Comparison of ENCODE assay signal across 16 cellular contexts in the genomic region with DNA sequence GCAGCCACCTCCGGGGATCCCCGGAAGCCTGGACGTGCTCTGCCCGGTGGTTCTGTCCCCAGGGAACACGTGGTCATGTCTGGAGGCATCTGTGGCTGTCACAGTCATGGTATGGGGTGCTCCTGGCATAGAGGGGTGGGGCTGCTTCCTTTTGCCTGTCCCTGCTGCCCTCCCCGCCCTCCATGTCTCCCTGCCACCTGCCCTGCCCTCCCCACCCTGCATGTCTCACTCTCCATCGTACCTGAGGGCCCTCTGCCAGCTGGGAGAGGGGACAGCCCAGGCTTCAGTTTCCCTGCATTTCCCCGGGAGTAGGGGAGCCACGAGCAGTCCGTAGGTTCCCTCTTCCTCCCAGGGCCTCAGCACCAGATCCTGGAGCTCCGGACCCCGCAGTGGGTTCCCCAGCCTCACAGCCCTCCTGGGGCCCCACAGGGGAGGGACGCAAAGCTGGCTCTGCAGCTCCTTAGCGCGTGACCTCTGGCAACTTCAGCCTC.
A peak's percentile ranks its signal among the peaks of the same experiment; 100 is the strongest.
DNase-seq lines count a peak whose midpoint lies in the region; ATAC-seq and TF ChIP-seq lines count a peak whose summit lies in the region.
"Had no signal": no experiment of that assay in that cellular context is flagged by ENCODE, and none has a peak within 500 bp of the region (broad histone marks: within the 10 kb centered on the region; RNA-seq: fewer than 3 reads in every experiment).

No MANE protein-coding gene starts in this region.

- no peak overlapping the region for H2BK12ac ChIP-seq in neuronal stem cell (ENCODE audit: low read length)

- no peak for ATAC-seq in WTC11
- no peak for ATAC-seq in heart left ventricle
- ATAC-seq in HG02938 (IDR thresholded peaks at IDR 0.05; ENCODE audit: unreplicated experiment) = no peak
- no peak for ATAC-seq in activated T-helper 17 cell treated with anti-CD3 and anti-CD28 coated beads, Interleukin-2, amount 50 U/mL, for 72 hours (replicated peaks)

- 23 to 61% (median 51%) methylated on average over 6 to 15 of the region's 15 CpGs for WGBS in heart left ventricle, 4 donors
- WGBS in neuronal stem cell (ENCODE audit: extremely low coverage in 2 of 2, insufficient read length in 2 of 2, insufficient replicate concordance in 1 of 2), 2 donors = no CpG with 5 or more reads among the region's 15 CpGs

- no peak overlapping the region for H4K8ac ChIP-seq in neuronal stem cell (ENCODE audit: low read depth, low read length)

- peak overlapping the region; percentile 86 for H2AK5ac ChIP-seq in neuronal stem cell (ENCODE audit: low read depth, low read length)

- peaks cover 10% of the 10 kb centered on the region for H3K4me1 Mint-ChIP-seq in WTC11
- H3K4me1 Mint-ChIP-seq in activated T-helper 17 cell treated with anti-CD3 and anti-CD28 coated beads, Interleukin-2, amount 50 U/mL, for 72 hours = no peaks in the 10 kb centered on the region
- H3K4me1 Mint-ChIP-seq: activated CD4-positive, alpha-beta T cell treated with anti-CD3 and anti-CD28 coated beads, Interleukin-2, amount 10 ng/mL, durations not matched to agents 7 days and 5 days; B cell had no signal

- H3K4me1 ChIP-seq in heart left ventricle (peaks cover 0 to 35% (median 11%) of the 10 kb centered on the region in 12 donors), neuronal stem cell (ENCODE audit: control insufficient read depth in 2 of 2, insufficient read depth in 1 of 2, low read depth in 1 of 2, low read length in 2 of 2) (peaks cover 6 to 23% of the 10 kb centered on the region in 2 donors), tibial artery (peaks cover 0 to 46% (median 37%) of the 10 kb centered on the region in 4 donors)

- peak overlapping the region; percentile 83 for H3K18ac ChIP-seq in neuronal stem cell (ENCODE audit: low read length)

- peaks cover 9% of the 10 kb centered on the region for H3K9me3 Mint-ChIP-seq in WTC11
- no peaks in the 10 kb centered on the region for H3K9me3 Mint-ChIP-seq in activated T-helper 17 cell treated with anti-CD3 and anti-CD28 coated beads, Interleukin-2, amount 50 U/mL, for 72 hours

- H3K27me3 ChIP-seq in heart left ventricle (no peaks in the 10 kb centered on the region), neuronal stem cell (ENCODE audit: control insufficient read depth in 3 of 3, insufficient read depth in 3 of 3, low read depth in 1 of 3, low read length in 3 of 3) (peaks cover 0 to 16% (median 0%) of the 10 kb centered on the region in 3 experiments), tibial artery (no peaks in the 10 kb centered on the region)

- H3K4me3 Mint-ChIP-seq in WTC11 = no peak overlapping the region
- no peak overlapping the region for H3K4me3 Mint-ChIP-seq in activated T-helper 17 cell treated with anti-CD3 and anti-CD28 coated beads, Interleukin-2, amount 50 U/mL, for 72 hours
- H3K4me3 Mint-ChIP-seq: activated CD4-positive, alpha-beta T cell treated with anti-CD3 and anti-CD28 coated beads, Interleukin-2, amount 10 ng/mL, durations not matched to agents 7 days and 5 days; activated naive CD8-positive, alpha-beta T cell; B cell had no signal

- no peak for TF ChIP-seq POLR2A in heart left ventricle (IDR thresholded peaks at IDR 0.05)

- H3K79me1 ChIP-seq in neuronal stem cell (ENCODE audit: low read depth, low read length) = no peaks in the 10 kb centered on the region

- no peaks in the 10 kb centered on the region for H3K36me3 Mint-ChIP-seq in WTC11
- H3K36me3 Mint-ChIP-seq in activated T-helper 17 cell treated with anti-CD3 and anti-CD28 coated beads, Interleukin-2, amount 50 U/mL, for 72 hours (ENCODE audit: low read depth) = no peaks in the 10 kb centered on the region
- H3K36me3 Mint-ChIP-seq: activated naive CD8-positive, alpha-beta T cell had no signal

- H3K27ac ChIP-seq in heart left ventricle (peak overlapping the region in 11 of 12 donors; percentile 16 to 87 (median 58)), neuronal stem cell (replicated peaks; ENCODE audit: low read length) (no peak overlapping the region), tibial artery (peak overlapping the region; percentile 87 to 90)
- H3K27ac ChIP-seq: KMS-11 had no signal

- peak overlapping the region; percentile 71 for H2BK15ac ChIP-seq in neuronal stem cell (ENCODE audit: low read length)

- H3K36me3 ChIP-seq in heart left ventricle (no peaks in the 10 kb centered on the region), neuronal stem cell (replicated peaks in 1 of 2; ENCODE audit: control insufficient read depth in 2 of 2, insufficient read depth in 2 of 2, low read length in 2 of 2) (no peaks in the 10 kb centered on the region), tibial artery (no peaks in the 10 kb centered on the region)
- H3K36me3 ChIP-seq: gastrocnemius medialis had no signal

- no peak overlapping the region for H4K91ac ChIP-seq in neuronal stem cell (ENCODE audit: low read depth, low read length, poor library complexity)

- intact Hi-C loops in heart left ventricle (cut with DNase I) = no loop called here
- intact Hi-C loops in tibial artery (cut with DNase I; ENCODE audit: low total_unique reads) = loop anchor here (5.0 to 10.0 kb wide), 3 partner anchors 48 to 525 kb away; a partner anchor contains a TSS

- H3K9ac ChIP-seq in neuronal stem cell (ENCODE audit: low read depth, low read length, poor library complexity) = no peak overlapping the region
- H3K9ac ChIP-seq: KMS-11 had no signal

- no peak overlapping the region for H2AFZ ChIP-seq in neuronal stem cell (ENCODE audit: low read length)

- DNase-seq in WTC11 (ENCODE audit: low spot score) (peak; percentile 7), heart left ventricle (peak in 3 of 5 donors; percentile 47 to 60 (median 51)), neuronal stem cell (ENCODE audit: low spot score) (no peak), tibial artery (no peak), Kasumi-1 (lab: John Stamatoyannopoulos, UW) (no peak), iPS-NIHi11 (ENCODE audit: low spot score) (no peak)
- DNase-seq: activated CD4-positive, alpha-beta T cell treated with anti-CD3 and anti-CD28 coated beads, Interleukin-2, amount 10 ng/mL, durations not matched to agents 7 days and 5 days; NCI-H1417 treated with DMSO at 0.1 percent for 48 hours; NCI-H345; stimulated activated CD4-positive, alpha-beta T cell treated with anti-CD3 and anti-CD28 coated beads, Interleukin-15, amount 100 ng/mL, for 24 hours had no signal

- TF ChIP-seq CTCF in WTC11 (IDR thresholded peaks at IDR 0.05) = no peak
- TF ChIP-seq CTCF in heart left ventricle (IDR thresholded peaks at IDR 0.05) = no peak
- no peak for TF ChIP-seq CTCF in tibial artery (IDR thresholded peaks at IDR 0.05)

- H3K9me3 ChIP-seq in heart left ventricle (peaks cover 0 to 23% (median 0%) of the 10 kb centered on the region in 12 donors), neuronal stem cell (replicated peaks in 1 of 2; ENCODE audit: control insufficient read depth in 2 of 2, insufficient read depth in 1 of 2, low read depth in 1 of 2, low read length in 2 of 2) (no peaks in the 10 kb centered on the region), tibial artery (peaks cover 0 to 3% (median 0%) of the 10 kb centered on the region in 3 donors)
- H3K9me3 ChIP-seq: gastrocnemius medialis had no signal

- H2BK5ac ChIP-seq in neuronal stem cell (ENCODE audit: low read length) = peak overlapping the region; percentile 54

- no peak overlapping the region for H2BK120ac ChIP-seq in neuronal stem cell (ENCODE audit: low read depth, low read length)

- H3K4me2 ChIP-seq in neuronal stem cell (ENCODE audit: insufficient read depth, low read length, poor library complexity, severe bottlenecking) = no peak overlapping the region
- H3K4me2 ChIP-seq: KMS-11 had no signal

- CTCF ChIA-PET in WTC11 (lab: Charles Lee) = interaction anchor here (0.5 to 0.6 kb wide), 2 partner anchors 38 to 70 kb away, joined by 3 to 5 read pairs; no protein-coding TSS in a partner anchor

- H3K27ac Mint-ChIP-seq in WTC11 = no peak overlapping the region
- no peak overlapping the region for H3K27ac Mint-ChIP-seq in activated T-helper 17 cell treated with anti-CD3 and anti-CD28 coated beads, Interleukin-2, amount 50 U/mL, for 72 hours
- H3K27ac Mint-ChIP-seq: activated CD4-positive, alpha-beta T cell treated with anti-CD3 and anti-CD28 coated beads, Interleukin-2, amount 10 ng/mL, durations not matched to agents 7 days and 5 days; activated naive CD8-positive, alpha-beta T cell; B cell had no signal

- H3K27me3 Mint-ChIP-seq in WTC11 (ENCODE audit: low read depth) = peaks cover 6% of the 10 kb centered on the region
- peaks cover 8% of the 10 kb centered on the region for H3K27me3 Mint-ChIP-seq in activated T-helper 17 cell treated with anti-CD3 and anti-CD28 coated beads, Interleukin-2, amount 50 U/mL, for 72 hours
- H3K27me3 Mint-ChIP-seq: B cell had no signal

- POLR2A ChIA-PET in WTC11 (lab: Charles Lee) = interaction anchor here (0.7 kb wide), 1 partner anchor 117 kb away, joined by 5 read pairs; no protein-coding TSS in a partner anchor

- H3K23ac ChIP-seq in neuronal stem cell (ENCODE audit: low read depth, low read length, poor library complexity) = peak overlapping the region; percentile 46

- H3K4me3 ChIP-seq in heart left ventricle (no peak overlapping the region), neuronal stem cell (ENCODE audit: low read length in 2 of 2) (no peak overlapping the region), tibial artery (peak overlapping the region in 1 of 2 donors; percentile 22)
- H3K4me3 ChIP-seq: gastrocnemius medialis had no signal

- H3K4ac ChIP-seq in neuronal stem cell (ENCODE audit: low read length) = no peak overlapping the region

- peak overlapping the region; percentile 32 for H3K14ac ChIP-seq in neuronal stem cell (ENCODE audit: low read length)

TF ChIP-seq in WTC11, 78 proteins besides CTCF, POLR2A, EP300 and RAD21:
- TF ChIP-seq TEAD1 (CRISPR knock-in tag; IDR thresholded peaks at IDR 0.05) (no peak), KAT7 (CRISPR knock-in tag; IDR thresholded peaks at IDR 0.05; ENCODE audit: borderline replicate concordance) (no peak), NFE2L1 (CRISPR knock-in tag; IDR thresholded peaks at IDR 0.05) (no peak), FOXK1 (CRISPR knock-in tag; IDR thresholded peaks at IDR 0.05) (no peak), HMGA2 (CRISPR knock-in tag; IDR thresholded peaks at IDR 0.05) (no peak), ELF4 (CRISPR knock-in tag; IDR thresholded peaks at IDR 0.05; ENCODE audit: low read depth) (no peak)

Comparison
In these comparisons a context has a peak if more than half of its experiments do, and no peak if none do; other contexts are left out.
1. DNase-seq: peak in WTC11 (single experiment) and heart left ventricle (3 of 5); none in neuronal stem cell (single experiment), tibial artery (0 of 2), Kasumi-1 (0 of 2) and iPS-NIHi11 (single experiment).